In genomic region chr10:32692174-32692573, GRCh38 we compare ENCODE assay signal across 11 cellular contexts.
DNase-seq lines count a peak whose midpoint lies in the region; ATAC-seq, FAIRE-seq and TF ChIP-seq lines count a peak whose summit lies in the region.
"Had no signal": no experiment of that assay in that cellular context is flagged by ENCODE, and none has a peak within 500 bp of the region (broad histone marks: within the 10 kb centered on the region; RNA-seq: fewer than 3 reads in every experiment).

No MANE protein-coding gene starts in this region.

- no peaks in the 10 kb centered on the region for H3K4me1 ChIP-seq in hepatocyte (ENCODE audit: insufficient read depth)
- H3K4me1 ChIP-seq: esophagus muscularis mucosa, tibial artery had no signal

- no peak for FAIRE-seq in bronchial epithelial cell (lab: Jason Lieb, UNC)

- no peak for ATAC-seq in HG02642 (IDR thresholded peaks at IDR 0.05; ENCODE audit: poor library complexity, unreplicated experiment)
- no peak for ATAC-seq in Right ventricle myocardium superior (ENCODE audit: poor library complexity)

- intact Hi-C loops in Right ventricle myocardium superior (cut with DNase I) = no loop called here

- H3K9me2 ChIP-seq in hepatocyte (replicated peaks; ENCODE audit: insufficient read depth) = no peaks in the 10 kb centered on the region

- H3K36me3 ChIP-seq in bronchial epithelial cell (ENCODE audit: control insufficient read depth, insufficient read depth, low read length) (no peaks in the 10 kb centered on the region), hepatocyte (replicated peaks; ENCODE audit: insufficient read depth, low read depth) (no peaks in the 10 kb centered on the region)

- DNase-seq in GM04503 (ENCODE audit: low read depth) (peak; percentile 76), NCI-H2029 (lab: John Stamatoyannopoulos, UW) (peak; percentile 1), bronchial epithelial cell (ENCODE audit: low read depth) (peak; percentile 72), non-pigmented ciliary epithelial cell (ENCODE audit: low read depth) (peak; percentile 41), retina (no peak), Right ventricle myocardium superior (no peak), hepatocyte (ENCODE audit: low spot score) (no peak)
- DNase-seq: DMS153, tibial artery had no signal

- H3K27me3 ChIP-seq in bronchial epithelial cell (ENCODE audit: control insufficient read depth, insufficient read depth, low read length) (no peaks in the 10 kb centered on the region), hepatocyte (no peaks in the 10 kb centered on the region)
- H3K27me3 ChIP-seq: esophagus muscularis mucosa, tibial artery had no signal

- no peaks in the 10 kb centered on the region for H4K20me1 ChIP-seq in hepatocyte (ENCODE audit: insufficient read depth, poor library complexity, severe bottlenecking)

- no peaks in the 10 kb centered on the region for H3K79me2 ChIP-seq in hepatocyte

- no peaks in the 10 kb centered on the region for H3K9me3 ChIP-seq in hepatocyte (ENCODE audit: low read depth)

- H2AFZ ChIP-seq in hepatocyte = no peak overlapping the region

- 59% methylated on average over 1 of the region's 1 CpG for WGBS in hepatocyte (ENCODE audit: low lambda C conversion rate, missing lambda C conversion rate)

- H3K4me3 ChIP-seq in bronchial epithelial cell (ENCODE audit: low read depth, low read length) (no peak overlapping the region), hepatocyte (no peak overlapping the region)
- H3K4me3 ChIP-seq: esophagus muscularis mucosa, tibial artery had no signal

- TF ChIP-seq CTCF in bronchial epithelial cell (IDR thresholded peaks at IDR 0.05; ENCODE audit: insufficient read depth, low read length, severe bottlenecking) (no peak), hepatocyte (IDR thresholded peaks at IDR 0.05; ENCODE audit: poor library complexity) (no peak)

- H3K4me2 ChIP-seq in hepatocyte = no peak overlapping the region

- H3K27ac ChIP-seq in hepatocyte = no peak overlapping the region
- H3K27ac ChIP-seq: esophagus muscularis mucosa, tibial artery had no signal

Comparison
In these comparisons a context has a peak if more than half of its experiments do, and no peak if none do; other contexts are left out.
1. DNase-seq: peak in GM04503 (single experiment), NCI-H2029 (single experiment), bronchial epithelial cell (single experiment) and non-pigmented ciliary epithelial cell (single experiment); none in retina (single experiment), Right ventricle myocardium superior (single experiment) and hepatocyte (single experiment).